ENCODE assay signal across 8 cellular contexts in the genomic region with DNA sequence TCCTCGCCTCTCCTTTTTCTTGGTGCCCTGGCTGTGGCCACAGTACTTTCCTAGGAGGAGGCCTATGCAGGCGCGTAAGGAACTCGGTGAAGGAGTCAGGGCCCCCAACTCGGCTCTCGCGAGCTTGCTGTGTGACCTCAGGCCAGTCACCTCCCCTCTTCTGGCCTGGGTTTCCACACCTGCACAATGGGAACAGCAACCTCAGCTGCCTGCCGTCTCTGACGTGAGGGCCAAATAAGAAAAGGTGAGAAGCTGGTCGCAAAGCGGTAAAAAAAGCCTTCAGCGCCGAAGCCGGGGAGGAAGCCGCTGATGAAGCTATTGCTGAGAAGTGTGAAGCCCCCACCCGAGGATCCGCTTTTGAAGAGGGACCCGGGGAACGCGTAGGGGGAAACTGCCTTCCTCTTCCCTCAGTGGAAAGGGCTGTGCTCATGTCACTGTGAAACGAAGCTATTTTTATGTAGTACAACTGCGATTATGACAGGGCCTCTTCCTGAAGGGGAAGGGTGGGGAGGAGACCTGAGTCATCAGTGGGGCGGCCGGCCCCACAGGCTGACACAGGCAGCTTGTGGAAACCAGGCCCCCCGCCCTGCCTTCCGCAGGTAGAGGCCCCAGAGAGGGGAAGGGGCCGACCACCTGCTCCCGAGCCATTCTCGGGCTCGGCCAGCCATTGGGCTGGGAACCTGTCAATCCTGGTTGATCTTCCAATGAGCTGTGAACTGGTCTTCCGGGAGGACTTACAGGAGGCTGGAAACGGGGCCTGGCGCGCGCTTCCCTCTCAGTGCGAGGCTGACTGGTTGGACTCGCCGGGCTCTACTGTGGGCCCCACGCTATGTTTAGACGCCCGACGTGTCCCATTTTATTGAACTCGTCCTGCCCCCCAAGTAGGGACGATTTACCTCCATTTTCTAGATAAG. TPM values are rescaled to one million over a fixed set of nuclear protein-coding genes. Genes with fewer than 3 reads are reported as not detected.
A peak's percentile ranks its signal among the peaks of the same experiment; 100 is the strongest.
DNase-seq lines count a peak whose midpoint lies in the region; ATAC-seq and TF ChIP-seq lines count a peak whose summit lies in the region.

No MANE protein-coding gene starts in this region.

- DNase-seq in NCI-H2171 treated with DMSO at 0.1 percent for 48 hours (lab: John Stamatoyannopoulos, UW) (peak; percentile 83), mesenchymal stem cell (peak; percentile 95), NCI-H1436 (lab: John Stamatoyannopoulos, UW) (no peak)
- peak; percentile 84 to 94 for DNase-seq in activated CD8-positive, alpha-beta memory T cell treated with anti-CD3 and anti-CD28 coated beads for 4 hours (ENCODE audit: low read depth in 2 of 2)
- peak; percentile 81 to 82 (median 82) for DNase-seq in effector memory CD8-positive, alpha-beta T cell
- DNase-seq in stimulated activated CD4-positive, alpha-beta T cell treated with anti-CD3 and anti-CD28 coated beads, TNF-alpha, amount 100 ng/mL, for 48 hours (ENCODE audit: low read depth in 3 of 3): peak; percentile 94 to 98 (median 96)

- peak overlapping the region; percentile 11 for H2AK5ac ChIP-seq in mesenchymal stem cell (ENCODE audit: low read length, severe bottlenecking)

- H3K27me3 Mint-ChIP-seq in effector memory CD8-positive, alpha-beta T cell: no peaks in the 10 kb centered on the region

- H3K36me3 Mint-ChIP-seq in effector memory CD8-positive, alpha-beta T cell (ENCODE audit: insufficient read depth): peaks cover 34% of the 10 kb centered on the region

- peak; percentile 56 for ATAC-seq in HG02623 (IDR thresholded peaks at IDR 0.05; ENCODE audit: unreplicated experiment)
- peak; percentile 63 for ATAC-seq in effector memory CD8-positive, alpha-beta T cell (replicated peaks)

- peak overlapping the region; percentile 81 for H3K9ac ChIP-seq in mesenchymal stem cell (ENCODE audit: low read length)

- H3K4me3 Mint-ChIP-seq in effector memory CD8-positive, alpha-beta T cell: peak overlapping the region; percentile 91 to 97

- H3K27me3 ChIP-seq in mesenchymal stem cell (ENCODE audit: control insufficient read depth in 1 of 2, insufficient read depth in 1 of 2, low read length in 2 of 2): no peaks in the 10 kb centered on the region

- H3K79me1 ChIP-seq in mesenchymal stem cell (replicated peaks; ENCODE audit: low read length, poor library complexity, severe bottlenecking): no peaks in the 10 kb centered on the region

- WGBS in mesenchymal stem cell: 28% methylated on average over 44 of the region's 44 CpGs

- peak overlapping the region; percentile 90 for H2BK120ac ChIP-seq in mesenchymal stem cell (ENCODE audit: low read depth, low read length)

- peak overlapping the region; percentile 79 to 83 for H3K18ac ChIP-seq in mesenchymal stem cell (ENCODE audit: low read depth in 1 of 2, low read length in 2 of 2)

- H3K4me2 ChIP-seq in mesenchymal stem cell (ENCODE audit: low read length, poor library complexity, severe bottlenecking): peak overlapping the region; percentile 48

- H2BK12ac ChIP-seq in mesenchymal stem cell (ENCODE audit: low read length in 2 of 2): peak overlapping the region; percentile 67 to 85

- TF ChIP-seq CTCF in GM12875 (IDR thresholded peaks at IDR 0.05; ENCODE audit: borderline replicate concordance, insufficient read depth, low read depth, low read length): no peak

- H4K91ac ChIP-seq in mesenchymal stem cell (ENCODE audit: low read length): peak overlapping the region; percentile 85

- H3K4me3 ChIP-seq in GM12875 (ENCODE audit: low read depth, low read length): peak overlapping the region; percentile 59
- peak overlapping the region in 1 of 2 experiments; percentile 65 for H3K4me3 ChIP-seq in mesenchymal stem cell (ENCODE audit: insufficient read depth in 1 of 2, low read depth in 1 of 2, low read length in 2 of 2)

- no peaks in the 10 kb centered on the region for H3K36me3 ChIP-seq in mesenchymal stem cell (ENCODE audit: control insufficient read depth in 1 of 2, insufficient read depth in 2 of 2, low read depth in 1 of 2, low read length in 2 of 2)

- H2BK15ac ChIP-seq in mesenchymal stem cell (ENCODE audit: low read depth, poor library complexity, severe bottlenecking): peak overlapping the region; percentile 31

- peak overlapping the region; percentile 98 for H3K27ac Mint-ChIP-seq in effector memory CD8-positive, alpha-beta T cell

- no peaks in the 10 kb centered on the region for H3K9me3 Mint-ChIP-seq in effector memory CD8-positive, alpha-beta T cell

- no peak overlapping the region for H3K23ac ChIP-seq in mesenchymal stem cell (ENCODE audit: low read length in 2 of 2)

- H3K27ac ChIP-seq in mesenchymal stem cell (ENCODE audit: low read length, poor library complexity, severe bottlenecking): peak overlapping the region; percentile 36

- peaks cover 63 to 69% of the 10 kb centered on the region in 2 donors for H3K4me1 Mint-ChIP-seq in effector memory CD8-positive, alpha-beta T cell (ENCODE audit: low read depth in 2 of 2)

- H3K4me1 ChIP-seq in mesenchymal stem cell (ENCODE audit: control insufficient read depth, insufficient read depth, low read depth, low read length): peaks cover 24% of the 10 kb centered on the region

- H2AFZ ChIP-seq in mesenchymal stem cell (ENCODE audit: low read depth, low read length): peak overlapping the region; percentile 87

- peak overlapping the region in 1 of 2 experiments; percentile 78 for H3K14ac ChIP-seq in mesenchymal stem cell (ENCODE audit: low read length in 2 of 2)

- no peaks in the 10 kb centered on the region for H3K9me3 ChIP-seq in mesenchymal stem cell (ENCODE audit: control insufficient read depth, low read length)

- no peak overlapping the region for H2BK5ac ChIP-seq in mesenchymal stem cell (ENCODE audit: low read depth, low read length, poor library complexity, severe bottlenecking)

- peak overlapping the region; percentile 73 to 86 for H3K4ac ChIP-seq in mesenchymal stem cell (ENCODE audit: low read depth in 1 of 2, low read length in 2 of 2)

- H4K8ac ChIP-seq in mesenchymal stem cell (ENCODE audit: low read length): peak overlapping the region; percentile 95

RNA-seq across cellular contexts. Expression of a gene that starts 18.0 kb away (rescaled TPM):
- polyA plus RNA-seq in mesenchymal stem cell (2013, experiment 1 of 2): 2.1 TPM
- polyA plus RNA-seq in mesenchymal stem cell (2013, experiment 2 of 2): 2.1 TPM

RNA-seq across cellular contexts. Expression of a gene that starts 52.0 kb away (rescaled TPM):
- 16.3 TPM for polyA plus RNA-seq in mesenchymal stem cell (2013, experiment 1 of 2)
- polyA plus RNA-seq in mesenchymal stem cell (2013, experiment 2 of 2): 17.0 TPM
